8 cellular contexts compared by ENCODE assay signal in genomic region chr13:80052286-80052685, GRCh38.
"Had no signal": no experiment of that assay in that cellular context is flagged by ENCODE, and none has a peak within 500 bp of the region (broad histone marks: within the 10 kb centered on the region; RNA-seq: fewer than 3 reads in every experiment).

No MANE protein-coding gene starts in this region.

- H3K9ac ChIP-seq: KMS-11 had no signal

- H3K27ac ChIP-seq: HL-60, KMS-11 had no signal

- FAIRE-seq: HepG2, HTR-8/SVneo, K562 had no signal

- DNase-seq: IMR-90, KBM-7, KG1 had no signal

- H3K4me3 ChIP-seq: K562 had no signal

- H3K4me2 ChIP-seq: KMS-11 had no signal

- ATAC-seq: HepG2, K562 had no signal
